Comparison of ENCODE assay signal across 26 cellular contexts in genomic region chrX:1597345-1598020, GRCh38. TPM values are rescaled to one million over a fixed set of nuclear protein-coding genes. Genes with fewer than 3 reads are reported as not detected.
DNase-seq lines count a peak whose midpoint lies in the region; ATAC-seq and TF ChIP-seq lines count a peak whose summit lies in the region.
"Had no signal": no experiment of that assay in that cellular context is flagged by ENCODE, and none has a peak within 500 bp of the region (broad histone marks: within the 10 kb centered on the region; RNA-seq: fewer than 3 reads in every experiment).

No MANE protein-coding gene starts in this region.

- POLR2A ChIA-PET in RWPE1 (lab: Yijun Ruan, JAX; ENCODE audit: low non-redundant PET), result no interaction called here
- POLR2A ChIA-PET in activated CD4-positive, alpha-beta memory T cell treated with anti-CD3 and anti-CD28 coated beads for 36 hours (lab: Charles Lee), result no interaction called here

- H3K9me3 ChIP-seq in lower lobe of right lung (peaks cover 7% of the 10 kb centered on the region), stomach (peaks cover 0 to 9% (median 0%) of the 10 kb centered on the region in 4 donors)
- H3K9me3 ChIP-seq: adrenal gland, gastroesophageal sphincter, pancreas, uterus had no signal

- H3K27me3 ChIP-seq in lower lobe of right lung (ENCODE audit: low read depth), result no peaks in the 10 kb centered on the region
- no peaks in the 10 kb centered on the region for H3K27me3 ChIP-seq in stomach
- H3K27me3 ChIP-seq: adrenal gland, brain microvascular endothelial cell, esophagus squamous epithelium, gastroesophageal sphincter, pancreas, uterus had no signal

- no peaks in the 10 kb centered on the region for H3K27me3 Mint-ChIP-seq in activated CD4-positive, alpha-beta memory T cell treated with anti-CD3 and anti-CD28 coated beads for 36 hours
- H3K27me3 Mint-ChIP-seq: activated CD4-positive, alpha-beta T cell treated with anti-CD3 and anti-CD28 coated beads for 36 hours; CD4-positive, CD25-positive, alpha-beta regulatory T cell; naive B cell had no signal

- H3K27ac ChIP-seq in RWPE1 (peak overlapping the region; percentile 35), lower lobe of right lung (no peak overlapping the region), stomach (no peak overlapping the region)
- H3K27ac ChIP-seq: adrenal gland, brain microvascular endothelial cell, esophagus squamous epithelium, gastroesophageal sphincter, pancreas, uterus had no signal

- peaks cover 28% of the 10 kb centered on the region for H3K4me1 Mint-ChIP-seq in activated CD4-positive, alpha-beta memory T cell treated with anti-CD3 and anti-CD28 coated beads for 36 hours (ENCODE audit: low read depth)

- H3K4me3 ChIP-seq in lower lobe of right lung, result no peak overlapping the region
- H3K4me3 ChIP-seq in stomach, result no peak overlapping the region
- H3K4me3 ChIP-seq: adrenal gland, esophagus squamous epithelium, gastroesophageal sphincter, pancreas, uterus had no signal

- ATAC-seq in lower lobe of right lung, result no peak
- ATAC-seq: activated CD4-positive, alpha-beta T cell treated with anti-CD3 and anti-CD28 coated beads for 36 hours; gastroesophageal sphincter; pancreas had no signal

- H3K36me3 ChIP-seq in lower lobe of right lung, result peaks cover 92% of the 10 kb centered on the region
- H3K36me3 ChIP-seq in stomach, result peaks cover 86 to 92% (median 89%) of the 10 kb centered on the region in 4 donors
- H3K36me3 ChIP-seq: uterus had no signal

- no peak overlapping the region for H3K4me3 Mint-ChIP-seq in activated CD4-positive, alpha-beta memory T cell treated with anti-CD3 and anti-CD28 coated beads for 36 hours
- H3K4me3 Mint-ChIP-seq: activated CD4-positive, alpha-beta T cell treated with anti-CD3 and anti-CD28 coated beads for 36 hours had no signal

- DNase-seq in activated effector memory CD4-positive, alpha-beta T cell treated with anti-CD3 and anti-CD28 coated beads, Interleukin-2, amount 50 U/mL, for 16 hours, result peak; percentile 50
- DNase-seq in activated effector memory CD4-positive, alpha-beta T cell treated with Interleukin-2 at 50 U/mL for 16 hours, result no peak
- DNase-seq in RWPE1 (ENCODE audit: low spot score) (no peak), lower lobe of right lung (peak; percentile 37), stomach (peak; percentile 22), NCI-H2196 treated with DMSO at 0.1 percent for 48 hours (lab: John Stamatoyannopoulos, UW; ENCODE audit: unreplicated experiment) (no peak), NCI-H146 treated with DMSO at 0.1 percent for 48 hours (lab: John Stamatoyannopoulos, UW; ENCODE audit: unreplicated experiment) (no peak)
- DNase-seq in activated CD4-positive, alpha-beta memory T cell treated with anti-CD3 and anti-CD28 coated beads for 36 hours, result no peak
- DNase-seq: activated CD4-positive, alpha-beta T cell treated with anti-CD3 and anti-CD28 coated beads for 36 hours; activated gamma-delta T cell treated with Interleukin-2 at 50 U/mL for 16 hours; brain microvascular endothelial cell; CD4-positive, CD25-positive, alpha-beta regulatory T cell; esophagus squamous epithelium; KG1; kidney glomerular epithelial cell; mesenchymal stem cell; MV-4-11; naive B cell; NCI-H1694 treated with DMSO at 0.1 percent for 48 hours; NCI-H774; right cardiac atrium; SHP77; uterus had no signal

- TF ChIP-seq CTCF in RWPE1 (conservative IDR thresholded peaks at IDR 0.05; ENCODE audit: low read depth) (no peak), lower lobe of right lung (IDR thresholded peaks at IDR 0.05) (no peak), stomach (IDR thresholded peaks at IDR 0.05) (no peak)

- intact Hi-C loops in lower lobe of right lung (cut with DNase I) (no loop called here), stomach (cut with DNase I; ENCODE audit: low total_unique reads) (no loop called here)
- intact Hi-C loops in activated CD4-positive, alpha-beta memory T cell treated with anti-CD3 and anti-CD28 coated beads for 36 hours (cut with micrococcal nuclease), result no loop called here

- H3K36me3 Mint-ChIP-seq in activated CD4-positive, alpha-beta memory T cell treated with anti-CD3 and anti-CD28 coated beads for 36 hours, result peaks cover 71% of the 10 kb centered on the region

- H3K9me3 Mint-ChIP-seq in activated CD4-positive, alpha-beta memory T cell treated with anti-CD3 and anti-CD28 coated beads for 36 hours, result no peaks in the 10 kb centered on the region
- H3K9me3 Mint-ChIP-seq: naive B cell had no signal

- H3K4me1 ChIP-seq in lower lobe of right lung (peaks cover 17% of the 10 kb centered on the region), stomach (peaks cover 18 to 35% (median 28%) of the 10 kb centered on the region in 4 donors)
- H3K4me1 ChIP-seq: pancreas, uterus had no signal

- CTCF ChIA-PET in RWPE1 (lab: Yijun Ruan, JAX), result no interaction called here
- CTCF ChIA-PET in activated CD4-positive, alpha-beta memory T cell treated with anti-CD3 and anti-CD28 coated beads for 36 hours (lab: Charles Lee), result no interaction called here

- TF ChIP-seq EP300 in stomach (IDR thresholded peaks at IDR 0.05), result no peak

- TF ChIP-seq POLR2A in stomach (IDR thresholded peaks at IDR 0.05), result no peak

- H3K27ac Mint-ChIP-seq in activated CD4-positive, alpha-beta memory T cell treated with anti-CD3 and anti-CD28 coated beads for 36 hours, result no peak overlapping the region
- H3K27ac Mint-ChIP-seq: activated CD4-positive, alpha-beta T cell treated with anti-CD3 and anti-CD28 coated beads for 36 hours; CD4-positive, CD25-positive, alpha-beta regulatory T cell had no signal

- 91 to 94% (median 91%) methylated on average over 19 to 25 of the region's 25 CpGs for WGBS in stomach, 5 donors

RNA-seq across cellular contexts. Expression of gene AKAP17A, which starts 6.1 kb away (rescaled TPM):
- total RNA-seq in lower lobe of right lung, result 39.8 TPM
- 100 to 1,000 TPM in 3 of 5 donors, 10 to 100 TPM in 2; 32.3 to 141 (median 109) TPM for total RNA-seq in stomach
- polyA plus RNA-seq in stomach, result 10 to 100 TPM; 13.3 to 32.6 (median 15.8) TPM
- 10 to 100 TPM; 59.4 to 62.9 TPM for total RNA-seq in activated CD4-positive, alpha-beta memory T cell treated with anti-CD3 and anti-CD28 coated beads for 36 hours

RNA-seq across cellular contexts. Expression of gene ASMT, which starts 17.4 kb away (rescaled TPM):
- total RNA-seq in lower lobe of right lung (not detected), stomach (not detected)
- under 1 TPM in 1 of 3 donors, not detected in 2; 0.43 TPM for polyA plus RNA-seq in stomach
- 1 to 10 TPM in 1 of 2 experiments, under 1 TPM in 1; 0.52 to 1.1 TPM for total RNA-seq in activated CD4-positive, alpha-beta memory T cell treated with anti-CD3 and anti-CD28 coated beads for 36 hours
- total RNA-seq: CD4-positive, CD25-positive, alpha-beta regulatory T cell; esophagus squamous epithelium; right cardiac atrium had no signal
- polyA plus RNA-seq: right cardiac atrium had no signal

Comparison
In these comparisons a context has a peak if more than half of its experiments do, and no peak if none do; other contexts are left out.
1. DNase-seq: peak in activated effector memory CD4-positive, alpha-beta T cell treated with anti-CD3 and anti-CD28 coated beads, Interleukin-2, amount 50 U/mL, for 16 hours (single experiment), lower lobe of right lung (single experiment) and stomach (single experiment); none in activated effector memory CD4-positive, alpha-beta T cell treated with Interleukin-2 at 50 U/mL for 16 hours (single experiment), RWPE1 (single experiment), NCI-H2196 treated with DMSO at 0.1 percent for 48 hours (single experiment), NCI-H146 treated with DMSO at 0.1 percent for 48 hours (single experiment) and activated CD4-positive, alpha-beta memory T cell treated with anti-CD3 and anti-CD28 coated beads for 36 hours (single experiment).